In genomic region chr5:171418316-171418981, GRCh38 we compare ENCODE assay signal across 8 cellular contexts. TPM values are rescaled to one million over a fixed set of nuclear protein-coding genes. Genes with fewer than 3 reads are reported as not detected.
DNase-seq lines count a peak whose midpoint lies in the region; ATAC-seq and TF ChIP-seq lines count a peak whose summit lies in the region.

No MANE protein-coding gene starts in this region.

- peak overlapping the region; percentile 95 to 100 (median 98) for H3K4me2 ChIP-seq in BLaER1 treated with 17β-estradiol and CSF1 and Interleukin-3, amounts not matched to agents 10 nM and 100 nM
- peak overlapping the region; percentile 49 for H3K4me2 ChIP-seq in fibroblast of lung (ENCODE audit: extremely low read depth, insufficient read depth, low read length)

- DNase-seq in NOMO-1 treated with DMSO at 0.1 percent for 48 hours (lab: John Stamatoyannopoulos, UW; ENCODE audit: unreplicated experiment) (peak; percentile 53), fibroblast of lung (ENCODE audit: low read depth in 2 of 2) (peak; percentile 78 to 85), myocyte (ENCODE audit: low read depth) (peak; percentile 85), stromal cell of bone marrow (ENCODE audit: low read depth) (peak; percentile 62)
- peak; percentile 77 for DNase-seq in activated T-cell treated with anti-CD3 and anti-CD28 coated beads, Interleukin-2, amount 50 U/mL, for 24 hours

- H3K27ac ChIP-seq in BLaER1 treated with 17β-estradiol and CSF1 and Interleukin-3, amounts not matched to agents 10 nM and 100 nM: peak overlapping the region in 3 of 11 experiments; percentile 6 to 55 (median 45); a peak in 7 of 22 replicates
- H3K27ac ChIP-seq in fibroblast of lung (ENCODE audit: insufficient read depth, low read length): no peak overlapping the region

- peaks cover 11 to 22% (median 13%) of the 10 kb centered on the region in 11 experiments; a peak in 21 of 22 replicates for H3K36me3 ChIP-seq in BLaER1 treated with 17β-estradiol and CSF1 and Interleukin-3, amounts not matched to agents 10 nM and 100 nM
- H3K36me3 ChIP-seq in fibroblast of lung (ENCODE audit: control insufficient read depth, insufficient read depth, low read length): no peaks in the 10 kb centered on the region

- peak overlapping the region; percentile 52 to 73 (median 66) for H3K4me3 ChIP-seq in BLaER1 treated with 17β-estradiol and CSF1 and Interleukin-3, amounts not matched to agents 10 nM and 100 nM
- peak overlapping the region; percentile 6 to 64 (median 48) for H3K4me3 ChIP-seq in fibroblast of lung (replicated peaks in 1 of 4; ENCODE audit: control extremely low read depth in 1 of 4, insufficient read depth in 1 of 4, low read depth in 3 of 4, low read length in 4 of 4)

- H3K4me1 Mint-ChIP-seq in activated T-cell treated with anti-CD3 and anti-CD28 coated beads, Interleukin-2, amount 50 U/mL, for 24 hours (ENCODE audit: low read depth): peaks cover 17% of the 10 kb centered on the region

- ATAC-seq in GM19043 (IDR thresholded peaks at IDR 0.05; ENCODE audit: low read depth, unreplicated experiment) (peak; percentile 76), HG03342 (IDR thresholded peaks at IDR 0.05; ENCODE audit: unreplicated experiment) (peak; percentile 68)

- peak overlapping the region; percentile 61 for H3K4me3 Mint-ChIP-seq in activated T-cell treated with anti-CD3 and anti-CD28 coated beads, Interleukin-2, amount 50 U/mL, for 24 hours

- peak overlapping the region; percentile 79 for H3K27ac Mint-ChIP-seq in activated T-cell treated with anti-CD3 and anti-CD28 coated beads, Interleukin-2, amount 50 U/mL, for 24 hours

- H3K4me1 ChIP-seq in BLaER1 treated with 17β-estradiol and CSF1 and Interleukin-3, amounts not matched to agents 10 nM and 100 nM: peaks cover 22 to 31% (median 28%) of the 10 kb centered on the region in 10 experiments
- H3K4me1 ChIP-seq in fibroblast of lung (ENCODE audit: control insufficient read depth, extremely low read depth, insufficient read depth, low read length): peaks cover 2% of the 10 kb centered on the region

- H3K9ac ChIP-seq in BLaER1 treated with 17β-estradiol and CSF1 and Interleukin-3, amounts not matched to agents 10 nM and 100 nM: peak overlapping the region in 9 of 11 experiments; percentile 36 to 76 (median 62); a peak in 16 of 22 replicates
- H3K9ac ChIP-seq in fibroblast of lung (ENCODE audit: insufficient read depth, low read length): no peak overlapping the region

- no peaks in the 10 kb centered on the region for H3K9me3 Mint-ChIP-seq in activated T-cell treated with anti-CD3 and anti-CD28 coated beads, Interleukin-2, amount 50 U/mL, for 24 hours

- peaks cover 42% of the 10 kb centered on the region for H3K27me3 Mint-ChIP-seq in activated T-cell treated with anti-CD3 and anti-CD28 coated beads, Interleukin-2, amount 50 U/mL, for 24 hours

- no peak overlapping the region for H2AFZ ChIP-seq in fibroblast of lung (ENCODE audit: low read length)

- H3K36me3 Mint-ChIP-seq in activated T-cell treated with anti-CD3 and anti-CD28 coated beads, Interleukin-2, amount 50 U/mL, for 24 hours (ENCODE audit: low read depth): peaks cover 9% of the 10 kb centered on the region

- no peaks in the 10 kb centered on the region for H3K9me3 ChIP-seq in BLaER1 treated with 17β-estradiol and CSF1 and Interleukin-3, amounts not matched to agents 10 nM and 100 nM (replicated peaks in 1 of 11)
- H3K9me3 ChIP-seq in fibroblast of lung (ENCODE audit: control insufficient read depth, insufficient read depth, low read depth, low read length): no peaks in the 10 kb centered on the region

- peaks cover 38 to 46% (median 40%) of the 10 kb centered on the region in 11 experiments for H3K27me3 ChIP-seq in BLaER1 treated with 17β-estradiol and CSF1 and Interleukin-3, amounts not matched to agents 10 nM and 100 nM
- no peaks in the 10 kb centered on the region for H3K27me3 ChIP-seq in fibroblast of lung (ENCODE audit: control insufficient read depth, insufficient read depth, low read length)

- no peaks in the 10 kb centered on the region for H3K79me2 ChIP-seq in fibroblast of lung (ENCODE audit: control insufficient read depth, insufficient read depth, low read length)

- peaks cover 40 to 100% (median 94%) of the 10 kb centered on the region in 11 experiments; a peak in 21 of 22 replicates for H4K20me1 ChIP-seq in BLaER1 treated with 17β-estradiol and CSF1 and Interleukin-3, amounts not matched to agents 10 nM and 100 nM
- no peaks in the 10 kb centered on the region for H4K20me1 ChIP-seq in fibroblast of lung (ENCODE audit: control insufficient read depth, extremely low read depth, insufficient read depth, low read length)

- peak; percentile 80 to 83 for TF ChIP-seq CTCF in fibroblast of lung (conservative IDR thresholded peaks at IDR 0.05 in 1 of 2, IDR thresholded peaks at IDR 0.05 in 1 of 2; ENCODE audit: low read depth in 1 of 2, low read length in 2 of 2)

RNA-seq across cellular contexts. Expression of gene FGF18, which starts 1.0 kb away (rescaled TPM):
- total RNA-seq in fibroblast of lung (8.0 and 19.3 TPM in 2 replicates), myocyte (0.16 TPM in 1 of 2 replicates, not detected in the other)
- polyA plus RNA-seq in fibroblast of lung: 0.33 and 2.0 TPM in 2 replicates
- polyA plus RNA-seq in fibroblast of lung (2012): 0.49 and 3.6 TPM in 2 replicates
- polyA minus RNA-seq in fibroblast of lung (ENCODE audit: low replicate concordance): 2.6 TPM in 1 of 2 replicates, not detected in the other
- polyA plus RNA-seq in myocyte (2012): 0.11 TPM

RNA-seq across cellular contexts. Expression of gene NPM1, which starts 30.8 kb away (rescaled TPM):
- total RNA-seq in fibroblast of lung (1,067 and 1,412 TPM in 2 replicates), myocyte (802 and 836 TPM in 2 replicates)
- 4,158 and 5,062 TPM in 2 replicates for polyA plus RNA-seq in fibroblast of lung
- 2,217 and 3,001 TPM in 2 replicates for polyA plus RNA-seq in fibroblast of lung (2012)
- polyA minus RNA-seq in fibroblast of lung (ENCODE audit: low replicate concordance): 359 and 452 TPM in 2 replicates
- 749 TPM for polyA plus RNA-seq in myocyte (2012)
